1 cellular context compared by ENCODE assay signal in genomic region chr6:139134817-139135577, GRCh38.
TF ChIP-seq lines count a peak whose summit lies in the region.

HECA (plus strand) TSS chr6:139135080; CDS start chr6:139135397, 317 bp downstream.

TF ChIP-seq in K562, 482 proteins besides CTCF, POLR2A, EP300 and RAD21 (continued from another document):
- TF ChIP-seq USF2 (CRISPR knock-in tag; IDR thresholded peaks at IDR 0.05): peak; percentile 36; the same call in 1 of the 2 replicates
- peak in 2 of 3 experiments; percentile 17 to 53 for TF ChIP-seq YY1 (IDR thresholded peaks at IDR 0.05; ENCODE audit: borderline replicate concordance in 1 of 3, control insufficient read depth in 1 of 3, extremely low read depth in 1 of 3, insufficient read depth in 3 of 3, insufficient read length in 1 of 3, insufficient replicate concordance in 2 of 3, low read depth in 1 of 3, low read length in 2 of 3)
- peak; percentile 61; the same call in 1 of the 2 replicates for TF ChIP-seq SIN3B (IDR thresholded peaks at IDR 0.05; ENCODE audit: low read depth)
- TF ChIP-seq FOSL1 (tag; conservative IDR thresholded peaks at IDR 0.05): peak; percentile 80
- no peak for TF ChIP-seq ARID4B (CRISPR knock-in tag; IDR thresholded peaks at IDR 0.05)
- TF ChIP-seq ZBTB12 (CRISPR knock-in tag; IDR thresholded peaks at IDR 0.05): peak; percentile 99
- TF ChIP-seq CREB3L1 (IDR thresholded peaks at IDR 0.05; ENCODE audit: borderline replicate concordance, low read depth): peak; percentile 21; the same call in 1 of the 2 replicates
- peak; percentile 74 to 86 for TF ChIP-seq MAZ (CRISPR knock-in tag; conservative IDR thresholded peaks at IDR 0.05 in 1 of 2, IDR thresholded peaks at IDR 0.05 in 1 of 2)
- peak; percentile 16 for TF ChIP-seq PCBP1 (IDR thresholded peaks at IDR 0.05; ENCODE audit: low read depth, low read length, poor library complexity, severe bottlenecking)
- peak in 1 of 2 experiments; percentile 80; a peak in 1 of 4 replicates for TF ChIP-seq UBTF (IDR thresholded peaks at IDR 0.05; ENCODE audit: borderline replicate concordance in 1 of 2, low read depth in 2 of 2, low read length in 2 of 2)
- TF ChIP-seq KDM5B (IDR thresholded peaks at IDR 0.05; ENCODE audit: insufficient replicate concordance, low read depth, low read length): peak; percentile 45
- TF ChIP-seq RCOR1 (IDR thresholded peaks at IDR 0.05; ENCODE audit: borderline replicate concordance in 1 of 2, low read depth in 2 of 2, low read length in 2 of 2): peak in 1 of 2 experiments; percentile 63; a peak in 2 of 4 replicates
- TF ChIP-seq NCOA6 (IDR thresholded peaks at IDR 0.05): 0 out of 2 replicates have a peak, but pooled peaks have one; percentile 34
- TF ChIP-seq ZNF76 (CRISPR knock-in tag; IDR thresholded peaks at IDR 0.05; ENCODE audit: borderline replicate concordance): peak; percentile 80; the same call in 1 of the 2 replicates
- no peak for TF ChIP-seq MXI1 (IDR thresholded peaks at IDR 0.05; ENCODE audit: low read depth, low read length)
- peak; percentile 98 for TF ChIP-seq NCOA1 (IDR thresholded peaks at IDR 0.05; ENCODE audit: low read depth)
- TF ChIP-seq GATAD2B (IDR thresholded peaks at IDR 0.05; ENCODE audit: borderline replicate concordance): peak; percentile 68
- TF ChIP-seq RNF2 (IDR thresholded peaks at IDR 0.05): 0 out of 2 replicates have a peak, but pooled peaks have one; percentile 19
- peak; percentile 98 for TF ChIP-seq JUNB (CRISPR knock-in tag; conservative IDR thresholded peaks at IDR 0.05)
- TF ChIP-seq NUFIP1 (IDR thresholded peaks at IDR 0.05; ENCODE audit: partially characterized antibody): no peak
- peak; percentile 98 for TF ChIP-seq JUN (IDR thresholded peaks at IDR 0.05; ENCODE audit: borderline replicate concordance, low read depth, low read length)
- peak; percentile 73; the same call in 1 of the 2 replicates for TF ChIP-seq JUN (CRISPR knock-in tag; IDR thresholded peaks at IDR 0.05; ENCODE audit: borderline replicate concordance)
- TF ChIP-seq NRF1 (conservative IDR thresholded peaks at IDR 0.05 in 1 of 2, IDR thresholded peaks at IDR 0.05 in 1 of 2): peak; percentile 63 to 71; a peak in 3 of 4 replicates
- TF ChIP-seq KLF6 (CRISPR knock-in tag; IDR thresholded peaks at IDR 0.05; ENCODE audit: borderline replicate concordance): 0 out of 2 replicates have a peak, but pooled peaks have one; percentile 16
- TF ChIP-seq DDX20 (tag; IDR thresholded peaks at IDR 0.05; ENCODE audit: low read depth): no peak
- peak; percentile 100 for TF ChIP-seq NBN (IDR thresholded peaks at IDR 0.05; ENCODE audit: low read depth)
- TF ChIP-seq ZNF431 (CRISPR knock-in tag; IDR thresholded peaks at IDR 0.05): no peak
- no peak for TF ChIP-seq TEAD2 (tag; IDR thresholded peaks at IDR 0.05)
- peak; percentile 66; the same call in 1 of the 2 replicates for TF ChIP-seq VEZF1 (CRISPR knock-in tag; IDR thresholded peaks at IDR 0.05)
- TF ChIP-seq PKNOX1 (IDR thresholded peaks at IDR 0.05): peak; percentile 64
- peak; percentile 85 for TF ChIP-seq E2F8 (IDR thresholded peaks at IDR 0.05; ENCODE audit: low read depth, partially characterized antibody)
- peak; percentile 69 for TF ChIP-seq BHLHE40 (IDR thresholded peaks at IDR 0.05; ENCODE audit: low read length)
- 0 out of 2 replicates have a peak, but pooled peaks have one; percentile 59 for TF ChIP-seq LCOR (CRISPR knock-in tag; IDR thresholded peaks at IDR 0.05)
- TF ChIP-seq MTA1 (IDR thresholded peaks at IDR 0.05; ENCODE audit: borderline replicate concordance): peak; percentile 67; the same call in 1 of the 2 replicates
